Comparison of ENCODE assay signal across 1 cellular context in the genomic region with DNA sequence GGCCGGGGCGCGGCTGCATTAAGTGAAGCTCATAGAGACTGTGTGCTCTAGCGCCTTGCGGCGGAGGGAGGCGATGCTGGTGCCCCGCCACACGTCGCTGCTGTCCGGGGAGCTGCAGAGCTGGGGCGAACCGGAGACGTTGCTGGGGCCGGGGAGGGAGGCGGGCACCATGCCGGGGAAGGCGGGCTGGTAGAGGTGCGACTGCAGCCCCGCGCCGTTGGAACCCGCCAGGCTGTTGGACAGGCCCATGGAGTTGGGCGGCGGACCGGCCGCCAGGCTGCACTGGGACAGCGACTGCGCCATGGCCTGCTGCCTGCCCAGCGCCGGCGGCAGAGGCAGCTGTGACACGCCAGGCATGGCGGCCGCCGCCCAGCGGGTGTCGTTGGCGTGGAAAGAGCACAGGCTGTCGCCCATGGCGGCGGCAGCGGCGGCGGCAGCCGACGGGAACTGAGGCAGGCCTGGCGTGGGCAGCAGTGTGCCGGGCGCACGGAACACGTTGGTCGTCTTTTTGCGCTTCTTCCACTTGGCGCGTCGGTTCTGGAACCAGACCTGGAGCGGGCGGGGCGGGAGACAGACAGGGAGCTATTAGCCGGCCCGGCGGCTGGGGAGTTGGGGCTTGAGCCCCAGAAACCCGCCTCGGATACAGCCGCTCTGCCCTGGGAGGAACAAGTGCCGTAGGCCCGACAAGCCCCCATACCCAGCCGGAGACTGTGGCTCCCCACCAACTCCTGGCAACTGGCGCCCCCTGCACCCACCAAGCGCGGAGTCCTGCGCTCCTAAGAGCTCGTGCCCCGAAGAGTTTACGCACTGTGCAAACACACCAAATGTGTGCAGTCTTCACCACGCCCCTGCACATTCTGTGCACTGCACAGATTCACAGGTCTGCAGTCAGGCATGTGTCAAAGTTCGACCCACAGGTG.
TF ChIP-seq lines count a peak whose summit lies in the region.

No MANE protein-coding gene starts in this region.

TF ChIP-seq in GM12878, 131 proteins besides CTCF, POLR2A, EP300 and RAD21 (continues in another document):
- TF ChIP-seq, protein P1, sequence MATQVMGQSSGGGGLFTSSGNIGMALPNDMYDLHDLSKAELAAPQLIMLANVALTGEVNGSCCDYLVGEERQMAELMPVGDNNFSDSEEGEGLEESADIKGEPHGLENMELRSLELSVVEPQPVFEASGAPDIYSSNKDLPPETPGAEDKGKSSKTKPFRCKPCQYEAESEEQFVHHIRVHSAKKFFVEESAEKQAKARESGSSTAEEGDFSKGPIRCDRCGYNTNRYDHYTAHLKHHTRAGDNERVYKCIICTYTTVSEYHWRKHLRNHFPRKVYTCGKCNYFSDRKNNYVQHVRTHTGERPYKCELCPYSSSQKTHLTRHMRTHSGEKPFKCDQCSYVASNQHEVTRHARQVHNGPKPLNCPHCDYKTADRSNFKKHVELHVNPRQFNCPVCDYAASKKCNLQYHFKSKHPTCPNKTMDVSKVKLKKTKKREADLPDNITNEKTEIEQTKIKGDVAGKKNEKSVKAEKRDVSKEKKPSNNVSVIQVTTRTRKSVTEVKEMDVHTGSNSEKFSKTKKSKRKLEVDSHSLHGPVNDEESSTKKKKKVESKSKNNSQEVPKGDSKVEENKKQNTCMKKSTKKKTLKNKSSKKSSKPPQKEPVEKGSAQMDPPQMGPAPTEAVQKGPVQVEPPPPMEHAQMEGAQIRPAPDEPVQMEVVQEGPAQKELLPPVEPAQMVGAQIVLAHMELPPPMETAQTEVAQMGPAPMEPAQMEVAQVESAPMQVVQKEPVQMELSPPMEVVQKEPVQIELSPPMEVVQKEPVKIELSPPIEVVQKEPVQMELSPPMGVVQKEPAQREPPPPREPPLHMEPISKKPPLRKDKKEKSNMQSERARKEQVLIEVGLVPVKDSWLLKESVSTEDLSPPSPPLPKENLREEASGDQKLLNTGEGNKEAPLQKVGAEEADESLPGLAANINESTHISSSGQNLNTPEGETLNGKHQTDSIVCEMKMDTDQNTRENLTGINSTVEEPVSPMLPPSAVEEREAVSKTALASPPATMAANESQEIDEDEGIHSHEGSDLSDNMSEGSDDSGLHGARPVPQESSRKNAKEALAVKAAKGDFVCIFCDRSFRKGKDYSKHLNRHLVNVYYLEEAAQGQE (IDR thresholded peaks at IDR 0.05; ENCODE audit: low read depth, low read length), result 0 out of 2 replicates have a peak, but pooled peaks have one; percentile 7
- TF ChIP-seq SMAD5 (IDR thresholded peaks at IDR 0.05; ENCODE audit: low read depth), result 0 out of 2 replicates have a peak, but pooled peaks have one; percentile 18
- TF ChIP-seq NR2F1 (conservative IDR thresholded peaks at IDR 0.05), result 0 out of 2 replicates have a peak, but pooled peaks have one; percentile 15
- no peak; the same call in 1 of the 2 replicates for TF ChIP-seq CBFB (IDR thresholded peaks at IDR 0.05; ENCODE audit: low read depth)
- no peak for TF ChIP-seq IRF4 (IDR thresholded peaks at IDR 0.05; ENCODE audit: low read depth, low read length)
- TF ChIP-seq NBN (IDR thresholded peaks at IDR 0.05), result 0 out of 2 replicates have a peak, but pooled peaks have one; percentile 16
- TF ChIP-seq, protein P2, sequence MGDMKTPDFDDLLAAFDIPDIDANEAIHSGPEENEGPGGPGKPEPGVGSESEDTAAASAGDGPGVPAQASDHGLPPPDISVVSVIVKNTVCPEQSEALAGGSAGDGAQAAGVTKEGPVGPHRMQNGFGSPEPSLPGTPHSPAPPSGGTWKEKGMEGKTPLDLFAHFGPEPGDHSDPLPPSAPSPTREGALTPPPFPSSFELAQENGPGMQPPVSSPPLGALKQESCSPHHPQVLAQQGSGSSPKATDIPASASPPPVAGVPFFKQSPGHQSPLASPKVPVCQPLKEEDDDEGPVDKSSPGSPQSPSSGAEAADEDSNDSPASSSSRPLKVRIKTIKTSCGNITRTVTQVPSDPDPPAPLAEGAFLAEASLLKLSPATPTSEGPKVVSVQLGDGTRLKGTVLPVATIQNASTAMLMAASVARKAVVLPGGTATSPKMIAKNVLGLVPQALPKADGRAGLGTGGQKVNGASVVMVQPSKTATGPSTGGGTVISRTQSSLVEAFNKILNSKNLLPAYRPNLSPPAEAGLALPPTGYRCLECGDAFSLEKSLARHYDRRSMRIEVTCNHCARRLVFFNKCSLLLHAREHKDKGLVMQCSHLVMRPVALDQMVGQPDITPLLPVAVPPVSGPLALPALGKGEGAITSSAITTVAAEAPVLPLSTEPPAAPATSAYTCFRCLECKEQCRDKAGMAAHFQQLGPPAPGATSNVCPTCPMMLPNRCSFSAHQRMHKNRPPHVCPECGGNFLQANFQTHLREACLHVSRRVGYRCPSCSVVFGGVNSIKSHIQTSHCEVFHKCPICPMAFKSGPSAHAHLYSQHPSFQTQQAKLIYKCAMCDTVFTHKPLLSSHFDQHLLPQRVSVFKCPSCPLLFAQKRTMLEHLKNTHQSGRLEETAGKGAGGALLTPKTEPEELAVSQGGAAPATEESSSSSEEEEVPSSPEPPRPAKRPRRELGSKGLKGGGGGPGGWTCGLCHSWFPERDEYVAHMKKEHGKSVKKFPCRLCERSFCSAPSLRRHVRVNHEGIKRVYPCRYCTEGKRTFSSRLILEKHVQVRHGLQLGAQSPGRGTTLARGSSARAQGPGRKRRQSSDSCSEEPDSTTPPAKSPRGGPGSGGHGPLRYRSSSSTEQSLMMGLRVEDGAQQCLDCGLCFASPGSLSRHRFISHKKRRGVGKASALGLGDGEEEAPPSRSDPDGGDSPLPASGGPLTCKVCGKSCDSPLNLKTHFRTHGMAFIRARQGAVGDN (IDR thresholded peaks at IDR 0.05), result 0 out of 2 replicates have a peak, but pooled peaks have one; percentile 35
- peak; percentile 83; the same call in 2 of the 3 replicates for TF ChIP-seq POU2F2 (IDR thresholded peaks at IDR 0.05; ENCODE audit: borderline replicate concordance, low read depth, low read length)
- TF ChIP-seq RB1 (IDR thresholded peaks at IDR 0.05; ENCODE audit: borderline replicate concordance), result peak; percentile 32; the same call in 1 of the 2 replicates
- TF ChIP-seq BHLHE40 (IDR thresholded peaks at IDR 0.05; ENCODE audit: borderline replicate concordance in 1 of 2, low read depth in 2 of 2, low read length in 1 of 2), result peak in 1 of 2 experiments; percentile 65; a peak in 2 of 4 replicates
- TF ChIP-seq, protein P3, sequence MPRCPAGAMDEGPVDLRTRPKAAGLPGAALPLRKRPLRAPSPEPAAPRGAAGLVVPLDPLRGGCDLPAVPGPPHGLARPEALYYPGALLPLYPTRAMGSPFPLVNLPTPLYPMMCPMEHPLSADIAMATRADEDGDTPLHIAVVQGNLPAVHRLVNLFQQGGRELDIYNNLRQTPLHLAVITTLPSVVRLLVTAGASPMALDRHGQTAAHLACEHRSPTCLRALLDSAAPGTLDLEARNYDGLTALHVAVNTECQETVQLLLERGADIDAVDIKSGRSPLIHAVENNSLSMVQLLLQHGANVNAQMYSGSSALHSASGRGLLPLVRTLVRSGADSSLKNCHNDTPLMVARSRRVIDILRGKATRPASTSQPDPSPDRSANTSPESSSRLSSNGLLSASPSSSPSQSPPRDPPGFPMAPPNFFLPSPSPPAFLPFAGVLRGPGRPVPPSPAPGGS (IDR thresholded peaks at IDR 0.05; ENCODE audit: borderline replicate concordance, insufficient read depth, low read depth, low read length, poor library complexity, severe bottlenecking), result peak; percentile 56
- TF ChIP-seq, protein P4, sequence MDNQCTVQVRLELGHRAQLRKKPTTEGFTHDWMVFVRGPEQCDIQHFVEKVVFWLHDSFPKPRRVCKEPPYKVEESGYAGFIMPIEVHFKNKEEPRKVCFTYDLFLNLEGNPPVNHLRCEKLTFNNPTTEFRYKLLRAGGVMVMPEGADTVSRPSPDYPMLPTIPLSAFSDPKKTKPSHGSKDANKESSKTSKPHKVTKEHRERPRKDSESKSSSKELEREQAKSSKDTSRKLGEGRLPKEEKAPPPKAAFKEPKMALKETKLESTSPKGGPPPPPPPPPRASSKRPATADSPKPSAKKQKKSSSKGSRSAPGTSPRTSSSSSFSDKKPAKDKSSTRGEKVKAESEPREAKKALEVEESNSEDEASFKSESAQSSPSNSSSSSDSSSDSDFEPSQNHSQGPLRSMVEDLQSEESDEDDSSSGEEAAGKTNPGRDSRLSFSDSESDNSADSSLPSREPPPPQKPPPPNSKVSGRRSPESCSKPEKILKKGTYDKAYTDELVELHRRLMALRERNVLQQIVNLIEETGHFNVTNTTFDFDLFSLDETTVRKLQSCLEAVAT (IDR thresholded peaks at IDR 0.05), result peak; percentile 1; the same call in 1 of the 2 replicates
- TF ChIP-seq RELA (IDR thresholded peaks at IDR 0.05; ENCODE audit: borderline replicate concordance, partially characterized antibody), result no peak
- TF ChIP-seq SMARCA5 (IDR thresholded peaks at IDR 0.05), result 0 out of 2 replicates have a peak, but pooled peaks have one; percentile 47
- TF ChIP-seq SP1 (IDR thresholded peaks at IDR 0.05; ENCODE audit: low read depth, low read length), result no peak
- TF ChIP-seq MYC (IDR thresholded peaks at IDR 0.05; ENCODE audit: insufficient read depth, insufficient read length, insufficient replicate concordance, low read length, severe bottlenecking), result peak; percentile 51
- TF ChIP-seq, protein P5, sequence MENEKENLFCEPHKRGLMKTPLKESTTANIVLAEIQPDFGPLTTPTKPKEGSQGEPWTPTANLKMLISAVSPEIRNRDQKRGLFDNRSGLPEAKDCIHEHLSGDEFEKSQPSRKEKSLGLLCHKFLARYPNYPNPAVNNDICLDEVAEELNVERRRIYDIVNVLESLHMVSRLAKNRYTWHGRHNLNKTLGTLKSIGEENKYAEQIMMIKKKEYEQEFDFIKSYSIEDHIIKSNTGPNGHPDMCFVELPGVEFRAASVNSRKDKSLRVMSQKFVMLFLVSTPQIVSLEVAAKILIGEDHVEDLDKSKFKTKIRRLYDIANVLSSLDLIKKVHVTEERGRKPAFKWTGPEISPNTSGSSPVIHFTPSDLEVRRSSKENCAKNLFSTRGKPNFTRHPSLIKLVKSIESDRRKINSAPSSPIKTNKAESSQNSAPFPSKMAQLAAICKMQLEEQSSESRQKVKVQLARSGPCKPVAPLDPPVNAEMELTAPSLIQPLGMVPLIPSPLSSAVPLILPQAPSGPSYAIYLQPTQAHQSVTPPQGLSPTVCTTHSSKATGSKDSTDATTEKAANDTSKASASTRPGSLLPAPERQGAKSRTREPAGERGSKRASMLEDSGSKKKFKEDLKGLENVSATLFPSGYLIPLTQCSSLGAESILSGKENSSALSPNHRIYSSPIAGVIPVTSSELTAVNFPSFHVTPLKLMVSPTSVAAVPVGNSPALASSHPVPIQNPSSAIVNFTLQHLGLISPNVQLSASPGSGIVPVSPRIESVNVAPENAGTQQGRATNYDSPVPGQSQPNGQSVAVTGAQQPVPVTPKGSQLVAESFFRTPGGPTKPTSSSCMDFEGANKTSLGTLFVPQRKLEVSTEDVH (IDR thresholded peaks at IDR 0.05; ENCODE audit: low read depth, partially characterized antibody), result no peak
- TF ChIP-seq RUNX3 (IDR thresholded peaks at IDR 0.05; ENCODE audit: low read length), result peak; percentile 51
- TF ChIP-seq, protein P6, sequence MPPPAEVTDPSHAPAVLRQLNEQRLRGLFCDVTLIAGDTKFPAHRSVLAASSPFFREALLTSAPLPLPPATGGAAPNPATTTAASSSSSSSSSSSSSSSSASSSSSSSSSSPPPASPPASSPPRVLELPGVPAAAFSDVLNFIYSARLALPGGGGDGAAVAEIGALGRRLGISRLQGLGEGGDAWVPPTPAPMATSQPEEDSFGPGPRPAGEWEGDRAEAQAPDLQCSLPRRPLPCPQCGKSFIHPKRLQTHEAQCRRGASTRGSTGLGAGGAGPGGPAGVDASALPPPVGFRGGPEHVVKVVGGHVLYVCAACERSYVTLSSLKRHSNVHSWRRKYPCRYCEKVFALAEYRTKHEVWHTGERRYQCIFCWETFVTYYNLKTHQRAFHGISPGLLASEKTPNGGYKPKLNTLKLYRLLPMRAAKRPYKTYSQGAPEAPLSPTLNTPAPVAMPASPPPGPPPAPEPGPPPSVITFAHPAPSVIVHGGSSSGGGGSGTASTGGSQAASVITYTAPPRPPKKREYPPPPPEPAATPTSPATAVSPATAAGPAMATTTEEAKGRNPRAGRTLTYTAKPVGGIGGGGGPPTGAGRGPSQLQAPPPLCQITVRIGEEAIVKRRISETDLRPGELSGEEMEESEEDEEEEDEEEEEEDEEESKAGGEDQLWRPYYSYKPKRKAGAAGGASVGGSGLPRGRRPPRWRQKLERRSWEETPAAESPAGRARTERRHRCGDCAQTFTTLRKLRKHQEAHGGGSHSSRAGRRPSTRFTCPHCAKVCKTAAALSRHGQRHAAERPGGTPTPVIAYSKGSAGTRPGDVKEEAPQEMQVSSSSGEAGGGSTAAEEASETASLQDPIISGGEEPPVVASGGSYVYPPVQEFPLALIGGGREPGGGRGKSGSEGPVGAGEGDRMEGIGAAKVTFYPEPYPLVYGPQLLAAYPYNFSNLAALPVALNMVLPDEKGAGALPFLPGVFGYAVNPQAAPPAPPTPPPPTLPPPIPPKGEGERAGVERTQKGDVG (CRISPR knock-in tag; IDR thresholded peaks at IDR 0.05), result 0 out of 2 replicates have a peak, but pooled peaks have one; percentile 27
- TF ChIP-seq, protein P7, sequence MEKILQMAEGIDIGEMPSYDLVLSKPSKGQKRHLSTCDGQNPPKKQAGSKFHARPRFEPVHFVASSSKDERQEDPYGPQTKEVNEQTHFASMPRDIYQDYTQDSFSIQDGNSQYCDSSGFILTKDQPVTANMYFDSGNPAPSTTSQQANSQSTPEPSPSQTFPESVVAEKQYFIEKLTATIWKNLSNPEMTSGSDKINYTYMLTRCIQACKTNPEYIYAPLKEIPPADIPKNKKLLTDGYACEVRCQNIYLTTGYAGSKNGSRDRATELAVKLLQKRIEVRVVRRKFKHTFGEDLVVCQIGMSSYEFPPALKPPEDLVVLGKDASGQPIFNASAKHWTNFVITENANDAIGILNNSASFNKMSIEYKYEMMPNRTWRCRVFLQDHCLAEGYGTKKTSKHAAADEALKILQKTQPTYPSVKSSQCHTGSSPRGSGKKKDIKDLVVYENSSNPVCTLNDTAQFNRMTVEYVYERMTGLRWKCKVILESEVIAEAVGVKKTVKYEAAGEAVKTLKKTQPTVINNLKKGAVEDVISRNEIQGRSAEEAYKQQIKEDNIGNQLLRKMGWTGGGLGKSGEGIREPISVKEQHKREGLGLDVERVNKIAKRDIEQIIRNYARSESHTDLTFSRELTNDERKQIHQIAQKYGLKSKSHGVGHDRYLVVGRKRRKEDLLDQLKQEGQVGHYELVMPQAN (conservative IDR thresholded peaks at IDR 0.05), result peak; percentile 70; the same call in 1 of the 2 replicates
- peak; percentile 87 for TF ChIP-seq LARP7 (IDR thresholded peaks at IDR 0.05)
- TF ChIP-seq, protein P8, sequence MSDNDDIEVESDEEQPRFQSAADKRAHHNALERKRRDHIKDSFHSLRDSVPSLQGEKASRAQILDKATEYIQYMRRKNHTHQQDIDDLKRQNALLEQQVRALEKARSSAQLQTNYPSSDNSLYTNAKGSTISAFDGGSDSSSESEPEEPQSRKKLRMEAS (IDR thresholded peaks at IDR 0.05; ENCODE audit: low read depth, low read length), result 0 out of 2 replicates have a peak, but pooled peaks have one; percentile 0
- TF ChIP-seq NFXL1 (IDR thresholded peaks at IDR 0.05; ENCODE audit: borderline replicate concordance), result no peak
- peak; percentile 17; the same call in 1 of the 2 replicates for TF ChIP-seq CREM (IDR thresholded peaks at IDR 0.05; ENCODE audit: low read depth)
- TF ChIP-seq, protein P9, sequence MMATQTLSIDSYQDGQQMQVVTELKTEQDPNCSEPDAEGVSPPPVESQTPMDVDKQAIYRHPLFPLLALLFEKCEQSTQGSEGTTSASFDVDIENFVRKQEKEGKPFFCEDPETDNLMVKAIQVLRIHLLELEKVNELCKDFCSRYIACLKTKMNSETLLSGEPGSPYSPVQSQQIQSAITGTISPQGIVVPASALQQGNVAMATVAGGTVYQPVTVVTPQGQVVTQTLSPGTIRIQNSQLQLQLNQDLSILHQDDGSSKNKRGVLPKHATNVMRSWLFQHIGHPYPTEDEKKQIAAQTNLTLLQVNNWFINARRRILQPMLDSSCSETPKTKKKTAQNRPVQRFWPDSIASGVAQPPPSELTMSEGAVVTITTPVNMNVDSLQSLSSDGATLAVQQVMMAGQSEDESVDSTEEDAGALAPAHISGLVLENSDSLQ (IDR thresholded peaks at IDR 0.05), result 0 out of 2 replicates have a peak, but pooled peaks have one; percentile 15
- no peak for TF ChIP-seq ZNF24 (IDR thresholded peaks at IDR 0.05)
- TF ChIP-seq SREBF1 (IDR thresholded peaks at IDR 0.05; ENCODE audit: low read length), result no peak
- TF ChIP-seq HDAC6 (IDR thresholded peaks at IDR 0.05; ENCODE audit: unreplicated experiment), result no peak
